Comparison of ENCODE assay signal across 28 cellular contexts in genomic region chr21:39651206-39651605, GRCh38. TPM values are rescaled to one million over a fixed set of nuclear protein-coding genes. Genes with fewer than 3 reads are reported as not detected.
A peak's percentile ranks its signal among the peaks of the same experiment; 100 is the strongest.
DNase-seq lines count a peak whose midpoint lies in the region; ATAC-seq, FAIRE-seq and TF ChIP-seq lines count a peak whose summit lies in the region.
"Had no signal": no experiment of that assay in that cellular context is flagged by ENCODE, and none has a peak within 500 bp of the region (broad histone marks: within the 10 kb centered on the region; RNA-seq: fewer than 3 reads in every experiment).

No MANE protein-coding gene starts in this region.

- no peak overlapping the region for H2BK15ac ChIP-seq in H9 (ENCODE audit: low read depth, low read length)

- no peak overlapping the region for H3K18ac ChIP-seq in H9 (ENCODE audit: insufficient read length, low read depth, low read length)

- H4K5ac ChIP-seq in H9 (ENCODE audit: insufficient read length, low read depth, low read length): no peak overlapping the region

- no peak overlapping the region for H4K91ac ChIP-seq in H9 (ENCODE audit: insufficient read length, low read depth, low read length)

- peaks cover 3 to 15% of the 10 kb centered on the region in 2 experiments; a peak in 2 of 4 replicates for H3K4me1 Mint-ChIP-seq in H9
- peaks cover 32% of the 10 kb centered on the region for H3K4me1 Mint-ChIP-seq in astrocyte (ENCODE audit: low read depth, unreplicated experiment)
- H3K4me1 Mint-ChIP-seq: immature natural killer cell, natural killer cell had no signal

- H3K27ac Mint-ChIP-seq in H9 (peak overlapping the region in 2 of 3 experiments; percentile 17 to 62; a peak in 2 of 7 replicates), astrocyte (ENCODE audit: unreplicated experiment) (peak overlapping the region; percentile 70)
- H3K27ac Mint-ChIP-seq: activated T-cell treated with anti-CD3 and anti-CD28 coated beads, Interleukin-2, amount 50 U/mL, for 24 hours; immature natural killer cell; natural killer cell had no signal

- TF ChIP-seq CTCF in H9 (conservative IDR thresholded peaks at IDR 0.05) (no peak), astrocyte (IDR thresholded peaks at IDR 0.05; ENCODE audit: insufficient read depth, low read depth, low read length) (no peak), upper lobe of right lung (IDR thresholded peaks at IDR 0.05) (no peak), lower leg skin (IDR thresholded peaks at IDR 0.05) (no peak), body of pancreas (IDR thresholded peaks at IDR 0.05) (no peak)

- H3K79me2 ChIP-seq in H9 (ENCODE audit: insufficient read depth, low read length) (peaks cover 2% of the 10 kb centered on the region; the same call in 1 of the 2 replicates), astrocyte (ENCODE audit: insufficient read depth, low read length) (no peaks in the 10 kb centered on the region)

- no peak overlapping the region for H3T11ph ChIP-seq in H9 (ENCODE audit: low read length)

- H3K9ac ChIP-seq in H9 (ENCODE audit: extremely low read depth, insufficient read length, low read length): no peak overlapping the region
- H3K9ac ChIP-seq in astrocyte (ENCODE audit: low read length): no peak overlapping the region

- H2BK20ac ChIP-seq in H9 (ENCODE audit: low read depth, low read length, poor library complexity, severe bottlenecking): no peak overlapping the region

- no peak overlapping the region for H3K56ac ChIP-seq in H9 (ENCODE audit: insufficient read length, low read depth, low read length)

- H2AFZ ChIP-seq in H9 (ENCODE audit: low read length): no peak overlapping the region
- no peak overlapping the region for H2AFZ ChIP-seq in astrocyte (ENCODE audit: low read depth, low read length)

- H3K4me3 Mint-ChIP-seq in H9: no peak overlapping the region
- no peak overlapping the region for H3K4me3 Mint-ChIP-seq in astrocyte (ENCODE audit: unreplicated experiment)
- H3K4me3 Mint-ChIP-seq: activated T-cell treated with anti-CD3 and anti-CD28 coated beads, Interleukin-2, amount 50 U/mL, for 24 hours; immature natural killer cell; natural killer cell had no signal

- H3K9me3 ChIP-seq in H9 (ENCODE audit: control insufficient read depth, low read depth, low read length) (no peaks in the 10 kb centered on the region), astrocyte (ENCODE audit: insufficient read depth, low read depth, low read length) (peaks cover 5% of the 10 kb centered on the region), mesodermal cell (ENCODE audit: control insufficient read depth, low read length) (peaks cover 13% of the 10 kb centered on the region), upper lobe of right lung (no peaks in the 10 kb centered on the region), body of pancreas (no peaks in the 10 kb centered on the region)
- H3K9me3 ChIP-seq: prostate gland had no signal

- FAIRE-seq in astrocyte (lab: Jason Lieb, UNC): peak; percentile 13
- FAIRE-seq in H54 (lab: Jason Lieb, UNC): no peak
- FAIRE-seq: G401.6 had no signal

- no peak overlapping the region for H2BK5ac ChIP-seq in H9 (ENCODE audit: insufficient read length, low read length)

- no peak for ATAC-seq in upper lobe of right lung
- ATAC-seq in body of pancreas: no peak
- ATAC-seq: left lobe of liver, natural killer cell had no signal

- H3K79me1 ChIP-seq in H9 (ENCODE audit: insufficient read depth, low read depth, low read length, poor library complexity, severe bottlenecking): peaks cover 6% of the 10 kb centered on the region

- no CpG with 5 or more reads among the region's 3 CpGs for WGBS in H9 (ENCODE audit: extremely low coverage, insufficient read length, low lambda C conversion rate)
- WGBS in mesodermal cell (ENCODE audit: insufficient coverage in 2 of 2), 2 experiments: 76 to 80% methylated on average over 1 to 3 of the region's 3 CpGs
- whole genome bisulfite sequencing in lower leg skin, 2 donors: 59 to 76% methylated on average over 3 of the region's 3 CpGs
- WGBS in body of pancreas, 2 donors: 86 to 89% methylated on average over 3 of the region's 3 CpGs

- TF ChIP-seq POLR2A in lower leg skin (IDR thresholded peaks at IDR 0.05) (no peak), H54 (IDR thresholded peaks at IDR 0.05; ENCODE audit: low read depth, low read length) (no peak), body of pancreas (IDR thresholded peaks at IDR 0.05) (no peak)

- no peak overlapping the region for H3K4me2 ChIP-seq in H9 (ENCODE audit: insufficient read depth, insufficient read length, low read length)
- no peak overlapping the region for H3K4me2 ChIP-seq in astrocyte (ENCODE audit: low read length)

- H3K36me3 Mint-ChIP-seq in H9 (ENCODE audit: insufficient read depth in 1 of 3, low read depth in 3 of 3) (peaks cover 70 to 96% (median 78%) of the 10 kb centered on the region in 3 experiments), astrocyte (ENCODE audit: low read depth, unreplicated experiment) (peaks cover 6% of the 10 kb centered on the region)
- H3K36me3 Mint-ChIP-seq: immature natural killer cell, natural killer cell had no signal

- no peak overlapping the region for H2BK12ac ChIP-seq in H9 (ENCODE audit: insufficient read length, low read depth, low read length)

- intact Hi-C loops in upper lobe of right lung (cut with DNase I) (no loop called here), lower leg skin (cut with DNase I; ENCODE audit: low total_unique reads) (loop anchor here (10.0 kb wide), 1 partner anchor 64 kb away; no protein-coding TSS in a partner anchor), body of pancreas (cut with DNase I) (no loop called here)

- H3K27me3 ChIP-seq in H9 (ENCODE audit: insufficient read depth, low read length) (no peaks in the 10 kb centered on the region), astrocyte (ENCODE audit: insufficient read depth, low read length) (no peaks in the 10 kb centered on the region), upper lobe of right lung (no peaks in the 10 kb centered on the region), body of pancreas (no peaks in the 10 kb centered on the region)
- H3K27me3 ChIP-seq: brain microvascular endothelial cell, sigmoid colon, SJCRH30, tibial artery had no signal

- H3K4me1 ChIP-seq in H9 (ENCODE audit: insufficient read depth, low read length): 0 out of 2 replicates have a peak, but pooled peaks cover under 1% of the 10 kb centered on the region
- H3K4me1 ChIP-seq in astrocyte (ENCODE audit: insufficient read depth, low read length): peaks cover 15% of the 10 kb centered on the region
- H3K4me1 ChIP-seq in mesodermal cell (ENCODE audit: control insufficient read depth, insufficient read depth, low read length, poor library complexity, severe bottlenecking): peaks cover 47% of the 10 kb centered on the region
- no peaks in the 10 kb centered on the region for H3K4me1 ChIP-seq in upper lobe of right lung
- peaks cover 5% of the 10 kb centered on the region for H3K4me1 ChIP-seq in body of pancreas
- H3K4me1 ChIP-seq: prostate gland, tibial artery had no signal

- H2AK5ac ChIP-seq in H9 (ENCODE audit: insufficient read length, low read length): no peak overlapping the region

- H3K27me3 Mint-ChIP-seq in H9 (ENCODE audit: low read depth): no peaks in the 10 kb centered on the region
- H3K27me3 Mint-ChIP-seq in astrocyte (ENCODE audit: low read depth, unreplicated experiment): no peaks in the 10 kb centered on the region

- H3K14ac ChIP-seq in H9 (ENCODE audit: insufficient read depth, low read length): no peak overlapping the region

- H3K36me3 ChIP-seq in astrocyte (ENCODE audit: insufficient read depth, low read length) (no peaks in the 10 kb centered on the region), mesodermal cell (ENCODE audit: control insufficient read depth, insufficient read depth, low read length) (peaks cover 25% of the 10 kb centered on the region), upper lobe of right lung (no peaks in the 10 kb centered on the region), body of pancreas (replicated peaks in 1 of 2; ENCODE audit: insufficient read depth in 1 of 2, low read depth in 2 of 2) (no peaks in the 10 kb centered on the region)
- H3K36me3 ChIP-seq: brain microvascular endothelial cell, prostate gland, sigmoid colon, tibial artery had no signal

- no peak overlapping the region for H2BK120ac ChIP-seq in H9 (ENCODE audit: low read depth, low read length, poor library complexity, severe bottlenecking)

- H3K27ac ChIP-seq in H9 (ENCODE audit: insufficient read length, low read depth, low read length) (no peak overlapping the region), astrocyte (ENCODE audit: low read depth, low read length) (no peak overlapping the region), mesodermal cell (ENCODE audit: low read depth, low read length, severe bottlenecking) (peak overlapping the region; percentile 23), upper lobe of right lung (no peak overlapping the region), body of pancreas (no peak overlapping the region)
- H3K27ac ChIP-seq: brain microvascular endothelial cell, prostate gland, SJCRH30, tibial artery, VCaP had no signal

- H4K8ac ChIP-seq in H9 (replicated peaks; ENCODE audit: insufficient read length, low read depth, low read length): no peak overlapping the region

- no peaks in the 10 kb centered on the region for H4K20me1 ChIP-seq in H9 (ENCODE audit: control insufficient read depth, insufficient read depth, insufficient read length)
- H4K20me1 ChIP-seq in astrocyte (ENCODE audit: insufficient read depth, low read length): no peaks in the 10 kb centered on the region

- no peak overlapping the region for H3K23ac ChIP-seq in H9 (ENCODE audit: insufficient read length, low read depth, low read length)

- no peak overlapping the region for H3K4me3 ChIP-seq in astrocyte (ENCODE audit: insufficient read depth, low read depth, low read length)
- H3K4me3 ChIP-seq in mesodermal cell (ENCODE audit: extremely low read depth, insufficient read depth, low read length, poor library complexity, severe bottlenecking): no peak overlapping the region
- H3K4me3 ChIP-seq in upper lobe of right lung: no peak overlapping the region
- H3K4me3 ChIP-seq in lower leg skin (ENCODE audit: low read depth, poor library complexity, severe bottlenecking): no peak overlapping the region
- H3K4me3 ChIP-seq in body of pancreas: no peak overlapping the region
- H3K4me3 ChIP-seq: prostate gland, sigmoid colon, SJCRH30, tibial artery had no signal

- DNase-seq in H9: no peak
- no peak for DNase-seq in astrocyte (ENCODE audit: low read depth)
- peak; percentile 10 for DNase-seq in upper lobe of right lung
- no peak for DNase-seq in lower leg skin (ENCODE audit: low spot score in 2 of 2)
- no peak for DNase-seq in H54 (ENCODE audit: insufficient read length, low spot score)
- DNase-seq in body of pancreas: no peak
- DNase-seq: activated CD4-positive, alpha-beta T cell treated with anti-CD3 and anti-CD28 coated beads for 48 hours; activated T-cell treated with anti-CD3 and anti-CD28 coated beads, Interleukin-2, amount 50 U/mL, for 24 hours; brain microvascular endothelial cell; C1 segment of cervical spinal cord; COR-L47; DMS53; hippocampal formation; immature natural killer cell; natural killer cell; NCI-H446; NCI-H774; nucleus accumbens; sigmoid colon; SJCRH30; stimulated activated CD4-positive, alpha-beta T cell treated with anti-CD3 and anti-CD28 coated beads, Interleukin-4, amount 100 ng/mL, for 24 hours; T1000; tibial artery had no signal

- H3K23me2 ChIP-seq in H9 (ENCODE audit: insufficient read length, low read depth, low read length, poor library complexity, severe bottlenecking): no peaks in the 10 kb centered on the region

- no peak overlapping the region for H3K4ac ChIP-seq in H9 (ENCODE audit: low read depth, low read length)

- H3K9me3 Mint-ChIP-seq in H9: 0 out of 5 replicates have a peak, but pooled peaks cover 0 to 2% of the 10 kb centered on the region in 2 experiments
- peaks cover 3% of the 10 kb centered on the region for H3K9me3 Mint-ChIP-seq in astrocyte (ENCODE audit: unreplicated experiment)

RNA-seq across cellular contexts. Expression of gene B3GALT5, which starts 38.5 kb away (rescaled TPM):
- 24.2 and 24.7 TPM in 2 replicates for total RNA-seq in H9 (2021)
- 2.2 and 2.5 TPM in 2 replicates for total RNA-seq in astrocyte
- 2.0 TPM for polyA plus RNA-seq in mesodermal cell (2013, experiment 1 of 2)
- polyA plus RNA-seq in mesodermal cell (2013, experiment 2 of 2): 1.6 TPM
- not detected for total RNA-seq in upper lobe of right lung
- total RNA-seq in lower leg skin: 1 to 10 TPM in 3 of 4 donors, under 1 TPM in 1; 0.89 to 7.6 (median 4.1) TPM
- total RNA-seq in body of pancreas: 1 to 10 TPM; 4.9 to 5.6 TPM
- polyA plus RNA-seq: immature natural killer cell had no signal
